1 cellular context compared by ENCODE assay signal in the genomic region with DNA sequence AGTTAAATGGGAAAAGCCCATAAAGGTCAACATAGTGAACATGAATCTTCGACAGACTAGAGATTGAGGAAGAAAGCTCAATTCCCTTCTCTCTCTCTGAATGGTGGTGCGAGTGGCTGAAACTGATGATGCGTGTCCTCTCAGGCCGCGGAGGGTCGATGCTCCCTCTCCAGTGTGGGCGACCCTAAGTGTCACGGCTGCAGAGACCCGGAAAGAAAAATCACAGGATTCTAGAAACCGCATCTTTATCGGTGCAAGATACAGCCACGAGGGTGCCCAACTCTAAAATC.
TF ChIP-seq lines count a peak whose summit lies in the region.

No MANE protein-coding gene starts in this region.

TF ChIP-seq in K562, 482 proteins besides CTCF, POLR2A, EP300 and RAD21 (continued from another document and continues in another):
- TF ChIP-seq, protein P1, sequence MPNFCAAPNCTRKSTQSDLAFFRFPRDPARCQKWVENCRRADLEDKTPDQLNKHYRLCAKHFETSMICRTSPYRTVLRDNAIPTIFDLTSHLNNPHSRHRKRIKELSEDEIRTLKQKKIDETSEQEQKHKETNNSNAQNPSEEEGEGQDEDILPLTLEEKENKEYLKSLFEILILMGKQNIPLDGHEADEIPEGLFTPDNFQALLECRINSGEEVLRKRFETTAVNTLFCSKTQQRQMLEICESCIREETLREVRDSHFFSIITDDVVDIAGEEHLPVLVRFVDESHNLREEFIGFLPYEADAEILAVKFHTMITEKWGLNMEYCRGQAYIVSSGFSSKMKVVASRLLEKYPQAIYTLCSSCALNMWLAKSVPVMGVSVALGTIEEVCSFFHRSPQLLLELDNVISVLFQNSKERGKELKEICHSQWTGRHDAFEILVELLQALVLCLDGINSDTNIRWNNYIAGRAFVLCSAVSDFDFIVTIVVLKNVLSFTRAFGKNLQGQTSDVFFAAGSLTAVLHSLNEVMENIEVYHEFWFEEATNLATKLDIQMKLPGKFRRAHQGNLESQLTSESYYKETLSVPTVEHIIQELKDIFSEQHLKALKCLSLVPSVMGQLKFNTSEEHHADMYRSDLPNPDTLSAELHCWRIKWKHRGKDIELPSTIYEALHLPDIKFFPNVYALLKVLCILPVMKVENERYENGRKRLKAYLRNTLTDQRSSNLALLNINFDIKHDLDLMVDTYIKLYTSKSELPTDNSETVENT (CRISPR knock-in tag; IDR thresholded peaks at IDR 0.05) = no peak
- no peak for TF ChIP-seq FIP1L1 (IDR thresholded peaks at IDR 0.05; ENCODE audit: low read depth, low read length, poor library complexity, severe bottlenecking)
- TF ChIP-seq, protein P2, sequence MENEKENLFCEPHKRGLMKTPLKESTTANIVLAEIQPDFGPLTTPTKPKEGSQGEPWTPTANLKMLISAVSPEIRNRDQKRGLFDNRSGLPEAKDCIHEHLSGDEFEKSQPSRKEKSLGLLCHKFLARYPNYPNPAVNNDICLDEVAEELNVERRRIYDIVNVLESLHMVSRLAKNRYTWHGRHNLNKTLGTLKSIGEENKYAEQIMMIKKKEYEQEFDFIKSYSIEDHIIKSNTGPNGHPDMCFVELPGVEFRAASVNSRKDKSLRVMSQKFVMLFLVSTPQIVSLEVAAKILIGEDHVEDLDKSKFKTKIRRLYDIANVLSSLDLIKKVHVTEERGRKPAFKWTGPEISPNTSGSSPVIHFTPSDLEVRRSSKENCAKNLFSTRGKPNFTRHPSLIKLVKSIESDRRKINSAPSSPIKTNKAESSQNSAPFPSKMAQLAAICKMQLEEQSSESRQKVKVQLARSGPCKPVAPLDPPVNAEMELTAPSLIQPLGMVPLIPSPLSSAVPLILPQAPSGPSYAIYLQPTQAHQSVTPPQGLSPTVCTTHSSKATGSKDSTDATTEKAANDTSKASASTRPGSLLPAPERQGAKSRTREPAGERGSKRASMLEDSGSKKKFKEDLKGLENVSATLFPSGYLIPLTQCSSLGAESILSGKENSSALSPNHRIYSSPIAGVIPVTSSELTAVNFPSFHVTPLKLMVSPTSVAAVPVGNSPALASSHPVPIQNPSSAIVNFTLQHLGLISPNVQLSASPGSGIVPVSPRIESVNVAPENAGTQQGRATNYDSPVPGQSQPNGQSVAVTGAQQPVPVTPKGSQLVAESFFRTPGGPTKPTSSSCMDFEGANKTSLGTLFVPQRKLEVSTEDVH (IDR thresholded peaks at IDR 0.05; ENCODE audit: low read depth, partially characterized antibody) = no peak
- no peak for TF ChIP-seq NFE2L1 (tag; IDR thresholded peaks at IDR 0.05; ENCODE audit: borderline replicate concordance, low read depth)
- TF ChIP-seq ZNF830 (CRISPR knock-in tag; IDR thresholded peaks at IDR 0.05) = no peak
- no peak for TF ChIP-seq RUNX1 (IDR thresholded peaks at IDR 0.05; ENCODE audit: low read depth)
- no peak for TF ChIP-seq SUPT5H (IDR thresholded peaks at IDR 0.05)
- TF ChIP-seq CBX1 (IDR thresholded peaks at IDR 0.05; ENCODE audit: low read depth) = no peak
- TF ChIP-seq MED1 (CRISPR knock-in tag; IDR thresholded peaks at IDR 0.05; ENCODE audit: borderline replicate concordance) = no peak
- TF ChIP-seq, protein P3, sequence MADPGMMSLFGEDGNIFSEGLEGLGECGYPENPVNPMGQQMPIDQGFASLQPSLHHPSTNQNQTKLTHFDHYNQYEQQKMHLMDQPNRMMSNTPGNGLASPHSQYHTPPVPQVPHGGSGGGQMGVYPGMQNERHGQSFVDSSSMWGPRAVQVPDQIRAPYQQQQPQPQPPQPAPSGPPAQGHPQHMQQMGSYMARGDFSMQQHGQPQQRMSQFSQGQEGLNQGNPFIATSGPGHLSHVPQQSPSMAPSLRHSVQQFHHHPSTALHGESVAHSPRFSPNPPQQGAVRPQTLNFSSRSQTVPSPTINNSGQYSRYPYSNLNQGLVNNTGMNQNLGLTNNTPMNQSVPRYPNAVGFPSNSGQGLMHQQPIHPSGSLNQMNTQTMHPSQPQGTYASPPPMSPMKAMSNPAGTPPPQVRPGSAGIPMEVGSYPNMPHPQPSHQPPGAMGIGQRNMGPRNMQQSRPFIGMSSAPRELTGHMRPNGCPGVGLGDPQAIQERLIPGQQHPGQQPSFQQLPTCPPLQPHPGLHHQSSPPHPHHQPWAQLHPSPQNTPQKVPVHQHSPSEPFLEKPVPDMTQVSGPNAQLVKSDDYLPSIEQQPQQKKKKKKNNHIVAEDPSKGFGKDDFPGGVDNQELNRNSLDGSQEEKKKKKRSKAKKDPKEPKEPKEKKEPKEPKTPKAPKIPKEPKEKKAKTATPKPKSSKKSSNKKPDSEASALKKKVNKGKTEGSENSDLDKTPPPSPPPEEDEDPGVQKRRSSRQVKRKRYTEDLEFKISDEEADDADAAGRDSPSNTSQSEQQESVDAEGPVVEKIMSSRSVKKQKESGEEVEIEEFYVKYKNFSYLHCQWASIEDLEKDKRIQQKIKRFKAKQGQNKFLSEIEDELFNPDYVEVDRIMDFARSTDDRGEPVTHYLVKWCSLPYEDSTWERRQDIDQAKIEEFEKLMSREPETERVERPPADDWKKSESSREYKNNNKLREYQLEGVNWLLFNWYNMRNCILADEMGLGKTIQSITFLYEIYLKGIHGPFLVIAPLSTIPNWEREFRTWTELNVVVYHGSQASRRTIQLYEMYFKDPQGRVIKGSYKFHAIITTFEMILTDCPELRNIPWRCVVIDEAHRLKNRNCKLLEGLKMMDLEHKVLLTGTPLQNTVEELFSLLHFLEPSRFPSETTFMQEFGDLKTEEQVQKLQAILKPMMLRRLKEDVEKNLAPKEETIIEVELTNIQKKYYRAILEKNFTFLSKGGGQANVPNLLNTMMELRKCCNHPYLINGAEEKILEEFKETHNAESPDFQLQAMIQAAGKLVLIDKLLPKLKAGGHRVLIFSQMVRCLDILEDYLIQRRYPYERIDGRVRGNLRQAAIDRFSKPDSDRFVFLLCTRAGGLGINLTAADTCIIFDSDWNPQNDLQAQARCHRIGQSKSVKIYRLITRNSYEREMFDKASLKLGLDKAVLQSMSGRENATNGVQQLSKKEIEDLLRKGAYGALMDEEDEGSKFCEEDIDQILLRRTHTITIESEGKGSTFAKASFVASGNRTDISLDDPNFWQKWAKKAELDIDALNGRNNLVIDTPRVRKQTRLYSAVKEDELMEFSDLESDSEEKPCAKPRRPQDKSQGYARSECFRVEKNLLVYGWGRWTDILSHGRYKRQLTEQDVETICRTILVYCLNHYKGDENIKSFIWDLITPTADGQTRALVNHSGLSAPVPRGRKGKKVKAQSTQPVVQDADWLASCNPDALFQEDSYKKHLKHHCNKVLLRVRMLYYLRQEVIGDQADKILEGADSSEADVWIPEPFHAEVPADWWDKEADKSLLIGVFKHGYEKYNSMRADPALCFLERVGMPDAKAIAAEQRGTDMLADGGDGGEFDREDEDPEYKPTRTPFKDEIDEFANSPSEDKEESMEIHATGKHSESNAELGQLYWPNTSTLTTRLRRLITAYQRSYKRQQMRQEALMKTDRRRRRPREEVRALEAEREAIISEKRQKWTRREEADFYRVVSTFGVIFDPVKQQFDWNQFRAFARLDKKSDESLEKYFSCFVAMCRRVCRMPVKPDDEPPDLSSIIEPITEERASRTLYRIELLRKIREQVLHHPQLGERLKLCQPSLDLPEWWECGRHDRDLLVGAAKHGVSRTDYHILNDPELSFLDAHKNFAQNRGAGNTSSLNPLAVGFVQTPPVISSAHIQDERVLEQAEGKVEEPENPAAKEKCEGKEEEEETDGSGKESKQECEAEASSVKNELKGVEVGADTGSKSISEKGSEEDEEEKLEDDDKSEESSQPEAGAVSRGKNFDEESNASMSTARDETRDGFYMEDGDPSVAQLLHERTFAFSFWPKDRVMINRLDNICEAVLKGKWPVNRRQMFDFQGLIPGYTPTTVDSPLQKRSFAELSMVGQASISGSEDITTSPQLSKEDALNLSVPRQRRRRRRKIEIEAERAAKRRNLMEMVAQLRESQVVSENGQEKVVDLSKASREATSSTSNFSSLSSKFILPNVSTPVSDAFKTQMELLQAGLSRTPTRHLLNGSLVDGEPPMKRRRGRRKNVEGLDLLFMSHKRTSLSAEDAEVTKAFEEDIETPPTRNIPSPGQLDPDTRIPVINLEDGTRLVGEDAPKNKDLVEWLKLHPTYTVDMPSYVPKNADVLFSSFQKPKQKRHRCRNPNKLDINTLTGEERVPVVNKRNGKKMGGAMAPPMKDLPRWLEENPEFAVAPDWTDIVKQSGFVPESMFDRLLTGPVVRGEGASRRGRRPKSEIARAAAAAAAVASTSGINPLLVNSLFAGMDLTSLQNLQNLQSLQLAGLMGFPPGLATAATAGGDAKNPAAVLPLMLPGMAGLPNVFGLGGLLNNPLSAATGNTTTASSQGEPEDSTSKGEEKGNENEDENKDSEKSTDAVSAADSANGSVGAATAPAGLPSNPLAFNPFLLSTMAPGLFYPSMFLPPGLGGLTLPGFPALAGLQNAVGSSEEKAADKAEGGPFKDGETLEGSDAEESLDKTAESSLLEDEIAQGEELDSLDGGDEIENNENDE (IDR thresholded peaks at IDR 0.05; ENCODE audit: low read depth, low read length) = no peak
- TF ChIP-seq PRMT5 (CRISPR knock-in tag; IDR thresholded peaks at IDR 0.05) = no peak
- TF ChIP-seq, protein P4, sequence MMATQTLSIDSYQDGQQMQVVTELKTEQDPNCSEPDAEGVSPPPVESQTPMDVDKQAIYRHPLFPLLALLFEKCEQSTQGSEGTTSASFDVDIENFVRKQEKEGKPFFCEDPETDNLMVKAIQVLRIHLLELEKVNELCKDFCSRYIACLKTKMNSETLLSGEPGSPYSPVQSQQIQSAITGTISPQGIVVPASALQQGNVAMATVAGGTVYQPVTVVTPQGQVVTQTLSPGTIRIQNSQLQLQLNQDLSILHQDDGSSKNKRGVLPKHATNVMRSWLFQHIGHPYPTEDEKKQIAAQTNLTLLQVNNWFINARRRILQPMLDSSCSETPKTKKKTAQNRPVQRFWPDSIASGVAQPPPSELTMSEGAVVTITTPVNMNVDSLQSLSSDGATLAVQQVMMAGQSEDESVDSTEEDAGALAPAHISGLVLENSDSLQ (IDR thresholded peaks at IDR 0.05) = no peak
- no peak for TF ChIP-seq NFE2 (IDR thresholded peaks at IDR 0.05; ENCODE audit: low read depth)
- no peak for TF ChIP-seq NFATC3 (IDR thresholded peaks at IDR 0.05)
- no peak for TF ChIP-seq ZNF324 (CRISPR knock-in tag; IDR thresholded peaks at IDR 0.05)
- no peak for TF ChIP-seq SNRNP70 (optimal IDR thresholded peaks at IDR 0.05; ENCODE audit: low read depth, low read length)
- TF ChIP-seq ZC3H4 (CRISPR knock-in tag; IDR thresholded peaks at IDR 0.05; ENCODE audit: borderline replicate concordance) = no peak
- TF ChIP-seq, protein P5, sequence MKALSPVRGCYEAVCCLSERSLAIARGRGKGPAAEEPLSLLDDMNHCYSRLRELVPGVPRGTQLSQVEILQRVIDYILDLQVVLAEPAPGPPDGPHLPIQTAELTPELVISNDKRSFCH (CRISPR knock-in tag; IDR thresholded peaks at IDR 0.05) = no peak
- TF ChIP-seq, protein P5 (tag; IDR thresholded peaks at IDR 0.05) = 0 out of 2 replicates have a peak, but pooled peaks have one; percentile 86
- TF ChIP-seq NR4A1 (CRISPR knock-in tag; IDR thresholded peaks at IDR 0.05) = no peak
- TF ChIP-seq NR4A1 (tag; IDR thresholded peaks at IDR 0.05) = no peak
- TF ChIP-seq NFIX (CRISPR knock-in tag; IDR thresholded peaks at IDR 0.05; ENCODE audit: low read depth) = no peak
- TF ChIP-seq MAFF (IDR thresholded peaks at IDR 0.05; ENCODE audit: low read length) = no peak
- TF ChIP-seq FOXP1 (CRISPR knock-in tag; IDR thresholded peaks at IDR 0.05) = no peak
- no peak for TF ChIP-seq ZEB2 (IDR thresholded peaks at IDR 0.05)
- TF ChIP-seq SMARCB1 (IDR thresholded peaks at IDR 0.05; ENCODE audit: insufficient read length, low read depth) = no peak
- TF ChIP-seq, protein P6, sequence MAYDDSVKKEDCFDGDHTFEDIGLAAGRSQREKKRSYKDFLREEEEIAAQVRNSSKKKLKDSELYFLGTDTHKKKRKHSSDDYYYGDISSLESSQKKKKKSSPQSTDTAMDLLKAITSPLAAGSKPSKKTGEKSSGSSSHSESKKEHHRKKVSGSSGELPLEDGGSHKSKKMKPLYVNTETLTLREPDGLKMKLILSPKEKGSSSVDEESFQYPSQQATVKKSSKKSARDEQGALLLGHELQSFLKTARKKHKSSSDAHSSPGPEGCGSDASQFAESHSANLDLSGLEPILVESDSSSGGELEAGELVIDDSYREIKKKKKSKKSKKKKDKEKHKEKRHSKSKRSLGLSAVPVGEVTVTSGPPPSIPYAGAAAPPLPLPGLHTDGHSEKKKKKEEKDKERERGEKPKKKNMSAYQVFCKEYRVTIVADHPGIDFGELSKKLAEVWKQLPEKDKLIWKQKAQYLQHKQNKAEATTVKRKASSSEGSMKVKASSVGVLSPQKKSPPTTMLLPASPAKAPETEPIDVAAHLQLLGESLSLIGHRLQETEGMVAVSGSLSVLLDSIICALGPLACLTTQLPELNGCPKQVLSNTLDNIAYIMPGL (CRISPR knock-in tag; IDR thresholded peaks at IDR 0.05) = 0 out of 2 replicates have a peak, but pooled peaks have one; percentile 42
- no peak for TF ChIP-seq TAF15 (IDR thresholded peaks at IDR 0.05; ENCODE audit: low read depth, low read length)
- no peak for TF ChIP-seq HLTF (IDR thresholded peaks at IDR 0.05)
- TF ChIP-seq, protein P7, sequence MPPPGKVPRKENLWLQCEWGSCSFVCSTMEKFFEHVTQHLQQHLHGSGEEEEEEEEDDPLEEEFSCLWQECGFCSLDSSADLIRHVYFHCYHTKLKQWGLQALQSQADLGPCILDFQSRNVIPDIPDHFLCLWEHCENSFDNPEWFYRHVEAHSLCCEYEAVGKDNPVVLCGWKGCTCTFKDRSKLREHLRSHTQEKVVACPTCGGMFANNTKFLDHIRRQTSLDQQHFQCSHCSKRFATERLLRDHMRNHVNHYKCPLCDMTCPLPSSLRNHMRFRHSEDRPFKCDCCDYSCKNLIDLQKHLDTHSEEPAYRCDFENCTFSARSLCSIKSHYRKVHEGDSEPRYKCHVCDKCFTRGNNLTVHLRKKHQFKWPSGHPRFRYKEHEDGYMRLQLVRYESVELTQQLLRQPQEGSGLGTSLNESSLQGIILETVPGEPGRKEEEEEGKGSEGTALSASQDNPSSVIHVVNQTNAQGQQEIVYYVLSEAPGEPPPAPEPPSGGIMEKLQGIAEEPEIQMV (tag; conservative IDR thresholded peaks at IDR 0.05; ENCODE audit: low read depth) = no peak
- TF ChIP-seq ZNF778 (CRISPR knock-in tag; IDR thresholded peaks at IDR 0.05) = no peak
- TF ChIP-seq ZNF764 (CRISPR knock-in tag; IDR thresholded peaks at IDR 0.05; ENCODE audit: low read depth) = no peak
- TF ChIP-seq, protein P8, sequence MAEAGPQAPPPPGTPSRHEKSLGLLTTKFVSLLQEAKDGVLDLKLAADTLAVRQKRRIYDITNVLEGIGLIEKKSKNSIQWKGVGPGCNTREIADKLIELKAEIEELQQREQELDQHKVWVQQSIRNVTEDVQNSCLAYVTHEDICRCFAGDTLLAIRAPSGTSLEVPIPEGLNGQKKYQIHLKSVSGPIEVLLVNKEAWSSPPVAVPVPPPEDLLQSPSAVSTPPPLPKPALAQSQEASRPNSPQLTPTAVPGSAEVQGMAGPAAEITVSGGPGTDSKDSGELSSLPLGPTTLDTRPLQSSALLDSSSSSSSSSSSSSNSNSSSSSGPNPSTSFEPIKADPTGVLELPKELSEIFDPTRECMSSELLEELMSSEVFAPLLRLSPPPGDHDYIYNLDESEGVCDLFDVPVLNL (CRISPR knock-in tag; IDR thresholded peaks at IDR 0.05; ENCODE audit: low read depth) = no peak
- TF ChIP-seq, protein P9, sequence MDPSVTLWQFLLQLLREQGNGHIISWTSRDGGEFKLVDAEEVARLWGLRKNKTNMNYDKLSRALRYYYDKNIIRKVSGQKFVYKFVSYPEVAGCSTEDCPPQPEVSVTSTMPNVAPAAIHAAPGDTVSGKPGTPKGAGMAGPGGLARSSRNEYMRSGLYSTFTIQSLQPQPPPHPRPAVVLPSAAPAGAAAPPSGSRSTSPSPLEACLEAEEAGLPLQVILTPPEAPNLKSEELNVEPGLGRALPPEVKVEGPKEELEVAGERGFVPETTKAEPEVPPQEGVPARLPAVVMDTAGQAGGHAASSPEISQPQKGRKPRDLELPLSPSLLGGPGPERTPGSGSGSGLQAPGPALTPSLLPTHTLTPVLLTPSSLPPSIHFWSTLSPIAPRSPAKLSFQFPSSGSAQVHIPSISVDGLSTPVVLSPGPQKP (CRISPR knock-in tag; IDR thresholded peaks at IDR 0.05) = no peak
- TF ChIP-seq TFAM (CRISPR knock-in tag; conservative IDR thresholded peaks at IDR 0.05) = no peak
